In the genomic region with DNA sequence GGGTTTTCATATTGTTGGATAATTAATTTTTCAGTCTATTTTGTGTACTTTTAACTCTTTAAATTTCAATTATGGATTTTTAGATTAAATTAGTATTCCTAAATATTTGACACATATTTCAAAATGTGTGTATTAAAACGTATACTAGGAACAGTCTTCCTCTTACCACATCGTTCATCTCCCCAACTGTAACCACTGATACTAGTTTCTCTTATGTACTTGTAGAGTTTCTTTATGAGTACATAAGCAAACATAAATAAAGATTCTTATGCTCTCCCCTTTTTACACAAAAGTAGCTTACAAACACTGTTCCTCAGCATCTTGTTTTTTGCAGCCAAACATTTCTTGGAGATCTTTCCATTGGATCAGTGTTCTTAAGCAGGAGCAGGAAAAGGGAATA, we compare ENCODE assay signal across 17 cellular contexts. TPM values are rescaled to one million over a fixed set of nuclear protein-coding genes. Genes with fewer than 3 reads are reported as not detected.
A peak's percentile ranks its signal among the peaks of the same experiment; 100 is the strongest.
DNase-seq lines count a peak whose midpoint lies in the region; ATAC-seq and TF ChIP-seq lines count a peak whose summit lies in the region.
"Had no signal": no experiment of that assay in that cellular context is flagged by ENCODE, and none has a peak within 500 bp of the region (broad histone marks: within the 10 kb centered on the region; RNA-seq: fewer than 3 reads in every experiment).

No MANE protein-coding gene starts in this region.

- no peak overlapping the region for H3K27ac Mint-ChIP-seq in endodermal cell
- H3K27ac Mint-ChIP-seq: CD4-positive, CD25-positive, alpha-beta regulatory T cell; progenitor cell of endocrine pancreas; stimulated activated memory B cell treated with anti-CD40 and anti-IgM and Interleukin-4, amounts not matched to agents 10 μg/mL and 1 μg/mL and 100 μg/mL, for 72 hours had no signal

- H3K27me3 ChIP-seq in esophagus muscularis mucosa, result no peaks in the 10 kb centered on the region
- no peaks in the 10 kb centered on the region for H3K27me3 ChIP-seq in endodermal cell (ENCODE audit: control insufficient read depth, insufficient read depth, low read length, poor library complexity, severe bottlenecking)

- TF ChIP-seq POLR2A in esophagus muscularis mucosa (IDR thresholded peaks at IDR 0.05; ENCODE audit: low read depth), result no peak

- TF ChIP-seq CTCF in esophagus muscularis mucosa (IDR thresholded peaks at IDR 0.05), result no peak
- no peak for TF ChIP-seq CTCF in endodermal cell (conservative IDR thresholded peaks at IDR 0.05)

- H3K27ac ChIP-seq in esophagus muscularis mucosa (replicated peaks in 1 of 4), result peak overlapping the region; percentile 93 to 96 (median 94)
- no peak overlapping the region for H3K27ac ChIP-seq in endodermal cell (ENCODE audit: low read depth, low read length)
- H3K27ac ChIP-seq: lower lobe of right lung had no signal

- no peak for TF ChIP-seq EP300 in esophagus muscularis mucosa (IDR thresholded peaks at IDR 0.05)

- peaks cover 13% of the 10 kb centered on the region for H3K27me3 Mint-ChIP-seq in endodermal cell (ENCODE audit: insufficient read depth)
- H3K27me3 Mint-ChIP-seq: CD4-positive, CD25-positive, alpha-beta regulatory T cell; progenitor cell of endocrine pancreas; stimulated activated memory B cell treated with anti-CD40 and anti-IgM and Interleukin-4, amounts not matched to agents 10 μg/mL and 1 μg/mL and 100 μg/mL, for 72 hours had no signal

- H3K9me3 ChIP-seq in esophagus muscularis mucosa, result no peaks in the 10 kb centered on the region
- no peaks in the 10 kb centered on the region for H3K9me3 ChIP-seq in endodermal cell (ENCODE audit: control insufficient read depth, low read length)
- H3K9me3 ChIP-seq: lower lobe of right lung had no signal

- H3K36me3 Mint-ChIP-seq in endodermal cell (ENCODE audit: low read depth), result peaks cover 12% of the 10 kb centered on the region

- H3K4me1 Mint-ChIP-seq in endodermal cell, result peaks cover 30% of the 10 kb centered on the region

- DNase-seq in esophagus muscularis mucosa (ENCODE audit: extremely low spot score) (no peak), NCI-H2107 (lab: John Stamatoyannopoulos, UW) (no peak), COLO829 (ENCODE audit: low spot score) (no peak), endodermal cell (no peak), left ventricle myocardium superior (no peak)
- DNase-seq: activated effector memory CD4-positive, alpha-beta T cell treated with Interleukin-2 at 50 U/mL for 16 hours; amniotic stem cell; CD4-positive, CD25-positive, alpha-beta regulatory T cell; lower lobe of right lung; MM.1S; NCI-H187; Right ventricle myocardium superior had no signal

- peaks cover 51 to 100% (median 97%) of the 10 kb centered on the region in 4 donors for H3K4me1 ChIP-seq in esophagus muscularis mucosa
- peaks cover 5% of the 10 kb centered on the region for H3K4me1 ChIP-seq in endodermal cell (ENCODE audit: control insufficient read depth, insufficient read depth, low read length)

- ATAC-seq in GM18499 (IDR thresholded peaks at IDR 0.05; ENCODE audit: insufficient read depth, unreplicated experiment) (peak; percentile 67), GM21723 (IDR thresholded peaks at IDR 0.05; ENCODE audit: unreplicated experiment) (peak; percentile 64), HG03103 (IDR thresholded peaks at IDR 0.05; ENCODE audit: low read depth, unreplicated experiment) (peak; percentile 56), left ventricle myocardium superior (no peak)
- ATAC-seq: lower lobe of right lung; stimulated activated memory B cell treated with anti-CD40 and anti-IgM and Interleukin-4, amounts not matched to agents 10 μg/mL and 1 μg/mL and 100 μg/mL, for 72 hours had no signal

- H3K4me3 ChIP-seq in esophagus muscularis mucosa (no peak overlapping the region), endodermal cell (ENCODE audit: low read length) (no peak overlapping the region)
- H3K4me3 ChIP-seq: lower lobe of right lung had no signal

- no peak overlapping the region for H3K9ac ChIP-seq in endodermal cell (ENCODE audit: extremely low read depth, low read length, poor library complexity, severe bottlenecking)

- H3K36me3 ChIP-seq in esophagus muscularis mucosa, result peaks cover 0 to 68% (median 9%) of the 10 kb centered on the region in 4 donors
- no peaks in the 10 kb centered on the region for H3K36me3 ChIP-seq in endodermal cell (ENCODE audit: control insufficient read depth, insufficient read depth, low read length)

- H3K9me3 Mint-ChIP-seq in endodermal cell, result peaks cover 2% of the 10 kb centered on the region
- H3K9me3 Mint-ChIP-seq: stimulated activated memory B cell treated with anti-CD40 and anti-IgM and Interleukin-4, amounts not matched to agents 10 μg/mL and 1 μg/mL and 100 μg/mL, for 72 hours had no signal

- no peak overlapping the region for H3K4me3 Mint-ChIP-seq in endodermal cell
- H3K4me3 Mint-ChIP-seq: stimulated activated memory B cell treated with anti-CD40 and anti-IgM and Interleukin-4, amounts not matched to agents 10 μg/mL and 1 μg/mL and 100 μg/mL, for 72 hours had no signal

- WGBS in esophagus muscularis mucosa, result 62% methylated on average over 2 of the region's 2 CpGs
- WGBS in endodermal cell (ENCODE audit: insufficient coverage in 1 of 2, insufficient read length in 1 of 2), 2 experiments, result 80% methylated on average over 1 of the region's 2 CpGs; no CpG with 5 or more reads in 1 of the 2 experiments

- intact Hi-C loops in esophagus muscularis mucosa (cut with DNase I) (no loop called here), left ventricle myocardium superior (cut with micrococcal nuclease) (no loop called here)

RNA-seq across cellular contexts. Expression of gene CMSS1, which starts 45.9 kb away (rescaled TPM):
- 10 to 100 TPM; 11.2 to 16.3 (median 14.1) TPM for total RNA-seq in esophagus muscularis mucosa
- total RNA-seq in endodermal cell, result 10 to 100 TPM; 48.5 to 50.8 TPM
- polyA plus RNA-seq in endodermal cell (2013, experiment 1 of 2), result 48.6 TPM
- 40.0 TPM for polyA plus RNA-seq in endodermal cell (2013, experiment 2 of 2)
- 34.5 TPM for total RNA-seq in left ventricle myocardium superior
